10 cellular contexts compared by ENCODE assay signal in genomic region chr17:74466785-74467158, GRCh38. TPM values are rescaled to one million over a fixed set of nuclear protein-coding genes. Genes with fewer than 3 reads are reported as not detected.
DNase-seq lines count a peak whose midpoint lies in the region; ATAC-seq and TF ChIP-seq lines count a peak whose summit lies in the region.
"Had no signal": no experiment of that assay in that cellular context is flagged by ENCODE, and none has a peak within 500 bp of the region (broad histone marks: within the 10 kb centered on the region; RNA-seq: fewer than 3 reads in every experiment).

No MANE protein-coding gene starts in this region.

- H3K36me3 ChIP-seq in DND-41 (ENCODE audit: insufficient read depth, low read length) (no peaks in the 10 kb centered on the region), HUES64 (ENCODE audit: insufficient read depth, low read length) (no peaks in the 10 kb centered on the region), parathyroid adenoma (ENCODE audit: control insufficient read depth, insufficient read depth, low read length) (no peaks in the 10 kb centered on the region), uterus (no peaks in the 10 kb centered on the region)
- H3K36me3 ChIP-seq: ovary had no signal

- H3K9me3 ChIP-seq in DND-41 (ENCODE audit: insufficient read depth, low read length, severe bottlenecking) (no peaks in the 10 kb centered on the region), HUES64 (ENCODE audit: insufficient read depth, low read depth, low read length) (no peaks in the 10 kb centered on the region), parathyroid adenoma (ENCODE audit: control insufficient read depth, low read length) (no peaks in the 10 kb centered on the region), uterus (no peaks in the 10 kb centered on the region)
- H3K9me3 ChIP-seq: ovary had no signal

- peaks cover 7% of the 10 kb centered on the region; the same call in 1 of the 2 replicates for H3K79me2 ChIP-seq in DND-41 (ENCODE audit: insufficient read depth, low read length)
- no peaks in the 10 kb centered on the region for H3K79me2 ChIP-seq in parathyroid adenoma

- peak overlapping the region; percentile 8 to 56; a peak in 3 of 4 replicates for H3K4me3 ChIP-seq in DND-41 (ENCODE audit: low read depth in 1 of 2, low read length in 2 of 2)
- H3K4me3 ChIP-seq in HUES64 (ENCODE audit: low read length): peak overlapping the region; percentile 35
- H3K4me3 ChIP-seq in parathyroid adenoma (ENCODE audit: low read depth, low read length): peak overlapping the region; percentile 27
- H3K4me3 ChIP-seq in uterus: no peak overlapping the region
- H3K4me3 ChIP-seq: ovary had no signal

- peaks cover 32% of the 10 kb centered on the region for H4K20me1 ChIP-seq in DND-41 (ENCODE audit: insufficient read depth, low read length)

- intact Hi-C loops in uterus (cut with DNase I; ENCODE audit: low total_unique reads): no loop called here

- H3K4me2 ChIP-seq in DND-41 (ENCODE audit: insufficient read depth, low read length) (peak overlapping the region; percentile 64), parathyroid adenoma (ENCODE audit: low read length) (no peak overlapping the region)

- TF ChIP-seq CTCF in DND-41 (IDR thresholded peaks at IDR 0.05; ENCODE audit: borderline replicate concordance, extremely low read depth, low read length, poor library complexity, severe bottlenecking) (no peak), foreskin keratinocyte (conservative IDR thresholded peaks at IDR 0.05) (no peak), parathyroid adenoma (IDR thresholded peaks at IDR 0.05) (no peak), uterus (IDR thresholded peaks at IDR 0.05) (no peak)

- H3K27me3 ChIP-seq in DND-41 (ENCODE audit: insufficient read depth, low read length, poor library complexity): peaks cover 31% of the 10 kb centered on the region
- H3K27me3 ChIP-seq in HUES64 (ENCODE audit: insufficient read depth, low read length): peaks cover 12% of the 10 kb centered on the region
- H3K27me3 ChIP-seq in foreskin keratinocyte: peaks cover 34% of the 10 kb centered on the region
- no peaks in the 10 kb centered on the region for H3K27me3 ChIP-seq in parathyroid adenoma (ENCODE audit: control insufficient read depth, insufficient read depth, low read length)
- no peaks in the 10 kb centered on the region for H3K27me3 ChIP-seq in uterus
- H3K27me3 ChIP-seq: ovary had no signal

- peak; percentile 35 for ATAC-seq in DND-41 (ENCODE audit: insufficient read depth, low read depth)
- ATAC-seq in foreskin keratinocyte: peak; percentile 18
- ATAC-seq in GM18511 (IDR thresholded peaks at IDR 0.05; ENCODE audit: unreplicated experiment): no peak

- TF ChIP-seq POLR2A in uterus (IDR thresholded peaks at IDR 0.05): no peak

- 82% methylated on average over 14 of the region's 15 CpGs for WGBS in HUES64

- peaks cover 59% of the 10 kb centered on the region for H3K4me1 ChIP-seq in DND-41 (ENCODE audit: insufficient read depth, low read length)
- H3K4me1 ChIP-seq in HUES64 (ENCODE audit: insufficient read depth, low read length): peaks cover 6% of the 10 kb centered on the region; the same call in 1 of the 2 replicates
- H3K4me1 ChIP-seq in foreskin keratinocyte: no peaks in the 10 kb centered on the region
- no peaks in the 10 kb centered on the region for H3K4me1 ChIP-seq in parathyroid adenoma
- no peaks in the 10 kb centered on the region for H3K4me1 ChIP-seq in uterus

- peak overlapping the region; percentile 52 for H3K9ac ChIP-seq in DND-41 (ENCODE audit: low read depth, low read length)
- H3K9ac ChIP-seq in HUES64 (ENCODE audit: low read depth, low read length): no peak overlapping the region
- no peak overlapping the region for H3K9ac ChIP-seq in parathyroid adenoma

- peak; percentile 69 for DNase-seq in DND-41
- DNase-seq in foreskin keratinocyte: no peak
- DNase-seq in SIG-M5 treated with dmso at 0.1 percent for 504 hours (lab: John Stamatoyannopoulos, UW; ENCODE audit: unreplicated experiment): no peak
- no peak for DNase-seq in uterus
- no peak for DNase-seq in stimulated activated CD4-positive, alpha-beta T cell treated with anti-CD3 and anti-CD28 coated beads, Interleukin-1b, Interleukin-23, amount 100 ng/mL, for 48 hours
- DNase-seq: NCI-H1105, ovary had no signal

- H3K27ac ChIP-seq in DND-41 (ENCODE audit: low read length): peak overlapping the region; percentile 64
- H3K27ac ChIP-seq in HUES64 (ENCODE audit: low read depth, low read length): no peak overlapping the region
- H3K27ac ChIP-seq in foreskin keratinocyte: no peak overlapping the region
- H3K27ac ChIP-seq in parathyroid adenoma: no peak overlapping the region
- H3K27ac ChIP-seq in uterus: no peak overlapping the region
- H3K27ac ChIP-seq: ovary had no signal

- H2AFZ ChIP-seq in DND-41 (ENCODE audit: low read depth, low read length): no peak overlapping the region
- no peak overlapping the region for H2AFZ ChIP-seq in parathyroid adenoma

RNA-seq across cellular contexts. Expression of gene CD300A, which starts 0.3 kb away (rescaled TPM):
- not detected for polyA plus RNA-seq in HUES64 (2013, experiment 1 of 2)
- polyA plus RNA-seq in HUES64 (2013, experiment 2 of 2): not detected
- not detected in 2 replicates for total RNA-seq in foreskin keratinocyte
- not detected in 2 replicates for polyA plus RNA-seq in foreskin keratinocyte
- total RNA-seq in uterus: 10 to 100 TPM in 1 of 4 donors, 1 to 10 TPM in 2, not detected in 1; 3.2 to 10.9 (median 4.0) TPM

RNA-seq across cellular contexts. Expression of gene GPRC5C, which starts 34.9 kb away (rescaled TPM):
- polyA plus RNA-seq in HUES64 (2013, experiment 1 of 2): 10.9 TPM
- 18.4 TPM for polyA plus RNA-seq in HUES64 (2013, experiment 2 of 2)
- 9.3 and 17.6 TPM in 2 replicates for total RNA-seq in foreskin keratinocyte
- 12.2 and 19.2 TPM in 2 replicates for polyA plus RNA-seq in foreskin keratinocyte
- total RNA-seq in uterus: 10 to 100 TPM in 3 of 4 donors, 1 to 10 TPM in 1; 2.8 to 56.8 (median 27.6) TPM

Comparison
In these comparisons a context has a peak if more than half of its experiments do, and no peak if none do; other contexts are left out.
1. H3K4me3 ChIP-seq: peak in DND-41 (2 of 2), HUES64 (single experiment) and parathyroid adenoma (single experiment); none in uterus (0 of 2).